18 cellular contexts compared by ENCODE assay signal in genomic region chr4:76998251-76998901, GRCh38. TPM values are rescaled to one million over a fixed set of nuclear protein-coding genes. Genes with fewer than 3 reads are reported as not detected.
DNase-seq lines count a peak whose midpoint lies in the region; ATAC-seq, FAIRE-seq and TF ChIP-seq lines count a peak whose summit lies in the region.
"Had no signal": no experiment of that assay in that cellular context is flagged by ENCODE, and none has a peak within 500 bp of the region (broad histone marks: within the 10 kb centered on the region; RNA-seq: fewer than 3 reads in every experiment).

No MANE protein-coding gene starts in this region.

- peaks cover 26% of the 10 kb centered on the region for H3K4me1 Mint-ChIP-seq in activated T-helper 17 cell treated with anti-CD3 and anti-CD28 coated beads, Interleukin-2, amount 50 U/mL, for 72 hours

- H3K27me3 Mint-ChIP-seq in activated T-helper 17 cell treated with anti-CD3 and anti-CD28 coated beads, Interleukin-2, amount 50 U/mL, for 72 hours = no peaks in the 10 kb centered on the region
- H3K27me3 Mint-ChIP-seq: activated CD4-positive, alpha-beta T cell treated with anti-CD3 and anti-CD28 coated beads for 36 hours had no signal

- no peak overlapping the region for H3K4me3 ChIP-seq in GM23248
- no peak overlapping the region for H3K4me3 ChIP-seq in fibroblast of the aortic adventitia (ENCODE audit: low read depth, low read length)
- no peak overlapping the region for H3K4me3 ChIP-seq in osteoblast (ENCODE audit: insufficient read depth, low read length)
- H3K4me3 ChIP-seq: thyroid gland had no signal

- H3K9me3 ChIP-seq in GM23248 (ENCODE audit: low read depth) (no peaks in the 10 kb centered on the region), osteoblast (ENCODE audit: low read depth, low read length) (no peaks in the 10 kb centered on the region)
- H3K9me3 ChIP-seq: thyroid gland had no signal

- TF ChIP-seq POLR2A in H54 (IDR thresholded peaks at IDR 0.05; ENCODE audit: low read depth, low read length) = no peak

- no peak overlapping the region for H3K27ac Mint-ChIP-seq in activated T-helper 17 cell treated with anti-CD3 and anti-CD28 coated beads, Interleukin-2, amount 50 U/mL, for 72 hours
- H3K27ac Mint-ChIP-seq: activated CD4-positive, alpha-beta T cell treated with anti-CD3 and anti-CD28 coated beads for 36 hours; activated naive CD4-positive, alpha-beta T cell treated with anti-CD3 and anti-CD28 coated beads, Interleukin-2, amount 50 U/mL, for 72 hours; mesothelial cell of epicardium had no signal

- H3K9me2 ChIP-seq in GM23248 (ENCODE audit: insufficient read depth) = no peaks in the 10 kb centered on the region

- H3F3A ChIP-seq in GM23248 (ENCODE audit: insufficient read depth) = peaks cover 77% of the 10 kb centered on the region

- H3K36me3 ChIP-seq in GM23248 (ENCODE audit: low read depth) = peaks cover 64% of the 10 kb centered on the region
- H3K36me3 ChIP-seq in osteoblast (ENCODE audit: insufficient read depth, low read length) = peaks cover 63% of the 10 kb centered on the region
- H3K36me3 ChIP-seq: thyroid gland had no signal

- ATAC-seq in activated T-helper 17 cell treated with anti-CD3 and anti-CD28 coated beads, Interleukin-2, amount 50 U/mL, for 72 hours (replicated peaks) = no peak
- ATAC-seq: activated CD4-positive, alpha-beta T cell treated with anti-CD3 and anti-CD28 coated beads for 36 hours; activated naive CD4-positive, alpha-beta T cell treated with anti-CD3 and anti-CD28 coated beads, Interleukin-2, amount 50 U/mL, for 72 hours had no signal

- H3K27me3 ChIP-seq in GM23248 (replicated peaks; ENCODE audit: insufficient read depth) (no peaks in the 10 kb centered on the region), osteoblast (ENCODE audit: insufficient read depth, low read length) (no peaks in the 10 kb centered on the region)
- H3K27me3 ChIP-seq: thyroid gland had no signal

- TF ChIP-seq CTCF in fibroblast of the aortic adventitia (IDR thresholded peaks at IDR 0.05; ENCODE audit: insufficient read depth, low read length) = no peak
- TF ChIP-seq CTCF in osteoblast (IDR thresholded peaks at IDR 0.05; ENCODE audit: extremely low read depth, low read depth, low read length) = no peak

- H3K27ac ChIP-seq in GM23248 (peak overlapping the region; percentile 18), osteoblast (ENCODE audit: low read depth, low read length) (peak overlapping the region; percentile 38)
- H3K27ac ChIP-seq: thyroid gland had no signal

- 61 to 63% methylated on average over 8 of the region's 8 CpGs for WGBS in GM23248 (ENCODE audit: low coverage in 1 of 2, low lambda C conversion rate in 2 of 2, missing lambda C conversion rate in 2 of 2), 2 experiments

- no peak overlapping the region for H3K9ac ChIP-seq in GM23248

- no peaks in the 10 kb centered on the region for H3K9me3 Mint-ChIP-seq in activated T-helper 17 cell treated with anti-CD3 and anti-CD28 coated beads, Interleukin-2, amount 50 U/mL, for 72 hours
- H3K9me3 Mint-ChIP-seq: activated naive CD4-positive, alpha-beta T cell treated with anti-CD3 and anti-CD28 coated beads, Interleukin-2, amount 50 U/mL, for 72 hours had no signal

- FAIRE-seq in H54 (lab: Jason Lieb, UNC) = no peak
- FAIRE-seq: D721Med had no signal

- H3K79me2 ChIP-seq in GM23248 (ENCODE audit: insufficient read depth) (peaks cover 100% of the 10 kb centered on the region), osteoblast (ENCODE audit: insufficient read depth, low read length) (peaks cover 56% of the 10 kb centered on the region)

- H2AFZ ChIP-seq in GM23248 (no peak overlapping the region), osteoblast (ENCODE audit: low read length) (no peak overlapping the region)

- DNase-seq in GM23248 (peak; percentile 46), astrocyte of the hippocampus (ENCODE audit: low read depth, low spot score) (peak; percentile 74), fibroblast of the aortic adventitia (ENCODE audit: low read depth) (peak; percentile 71), osteoblast (ENCODE audit: insufficient read length, low spot score, missing footprints) (no peak), DMS153 (lab: John Stamatoyannopoulos, UW) (no peak), activated gamma-delta T cell treated with Interleukin-2 at 50 U/mL for 16 hours (no peak), H54 (ENCODE audit: insufficient read length, low spot score) (no peak)
- DNase-seq: activated CD4-positive, alpha-beta T cell treated with anti-CD3 and anti-CD28 coated beads for 36 hours; H7; NCI-H146; occipital lobe; SHP77; stimulated activated CD4-positive, alpha-beta T cell treated with anti-CD3 and anti-CD28 coated beads, Interleukin-4, amount 100 ng/mL, for 4 hours; thyroid gland had no signal

- H3K4me1 ChIP-seq in GM23248 (ENCODE audit: insufficient read depth) (peaks cover 49% of the 10 kb centered on the region), osteoblast (ENCODE audit: insufficient read depth, low read length) (peaks cover 42% of the 10 kb centered on the region)

- H3K4me2 ChIP-seq in GM23248 (ENCODE audit: unreplicated experiment) = no peak overlapping the region
- H3K4me2 ChIP-seq in osteoblast (ENCODE audit: insufficient read depth, low read length) = no peak overlapping the region

- H3K36me3 Mint-ChIP-seq in activated T-helper 17 cell treated with anti-CD3 and anti-CD28 coated beads, Interleukin-2, amount 50 U/mL, for 72 hours (ENCODE audit: low read depth) = peaks cover 47% of the 10 kb centered on the region

- H3K4me3 Mint-ChIP-seq in activated T-helper 17 cell treated with anti-CD3 and anti-CD28 coated beads, Interleukin-2, amount 50 U/mL, for 72 hours = no peak overlapping the region
- H3K4me3 Mint-ChIP-seq: activated CD4-positive, alpha-beta T cell treated with anti-CD3 and anti-CD28 coated beads for 36 hours; mesothelial cell of epicardium had no signal

- in situ Hi-C loops in GM23248 (cut with MboI) = no loop called here

- H4K20me1 ChIP-seq in GM23248 (ENCODE audit: insufficient read depth) (no peaks in the 10 kb centered on the region), osteoblast (ENCODE audit: insufficient read depth, low read length) (no peaks in the 10 kb centered on the region)

RNA-seq across cellular contexts. Expression of gene SEPTIN11, which starts 48.8 kb away (rescaled TPM):
- total RNA-seq in GM23248 (2014; rRNA removed; shearing (Covaris generic)) = 640 and 867 TPM in 2 replicates
- polyA plus RNA-seq in GM23248 (2016; fragmentation: Nextera tagmentation; extraction: Ambion mirVana) = 478 and 488 TPM in 2 replicates
- 280 and 436 TPM in 2 replicates for total RNA-seq in fibroblast of the aortic adventitia (ENCODE audit: low replicate concordance)
- total RNA-seq in osteoblast = 456 and 473 TPM in 2 replicates
- 10 to 100 TPM; 20.0 to 55.1 TPM for total RNA-seq in activated T-helper 17 cell treated with anti-CD3 and anti-CD28 coated beads, Interleukin-2, amount 50 U/mL, for 72 hours

Comparison
In these comparisons a context has a peak if more than half of its experiments do, and no peak if none do; other contexts are left out.
1. DNase-seq: peak in GM23248 (single experiment), astrocyte of the hippocampus (single experiment) and fibroblast of the aortic adventitia (single experiment); none in osteoblast (single experiment), DMS153 (single experiment), activated gamma-delta T cell treated with Interleukin-2 at 50 U/mL for 16 hours (single experiment) and H54 (single experiment).